Comparison of ENCODE assay signal across 11 cellular contexts in genomic region chr1:204108312-204109141, GRCh38. TPM values are rescaled to one million over a fixed set of nuclear protein-coding genes. Genes with fewer than 3 reads are reported as not detected.
A peak's percentile ranks its signal among the peaks of the same experiment; 100 is the strongest.
DNase-seq lines count a peak whose midpoint lies in the region; ATAC-seq and TF ChIP-seq lines count a peak whose summit lies in the region.
"Had no signal": no experiment of that assay in that cellular context is flagged by ENCODE, and none has a peak within 500 bp of the region (broad histone marks: within the 10 kb centered on the region; RNA-seq: fewer than 3 reads in every experiment).

No MANE protein-coding gene starts in this region.

- H3K27me3 Mint-ChIP-seq in stimulated activated naive CD8-positive, alpha-beta T cell treated with anti-CD3 and anti-CD28 coated beads, Interleukin-15, amount 100 ng/mL, for 72 hours = no peaks in the 10 kb centered on the region
- H3K27me3 Mint-ChIP-seq: CD4-positive, alpha-beta memory T cell had no signal

- H3K27ac ChIP-seq in HUES64 (ENCODE audit: low read depth, low read length) (peak overlapping the region; percentile 90), right cardiac atrium (ENCODE audit: low read length) (peak overlapping the region; percentile 66), parathyroid adenoma (peak overlapping the region; percentile 73)

- H3K36me3 ChIP-seq in HUES64 (ENCODE audit: insufficient read depth, low read length) (no peaks in the 10 kb centered on the region), parathyroid adenoma (ENCODE audit: control insufficient read depth, insufficient read depth, low read length) (no peaks in the 10 kb centered on the region)

- no peak overlapping the region for H3K4me2 ChIP-seq in parathyroid adenoma (ENCODE audit: low read length)

- no peaks in the 10 kb centered on the region for H3K27me3 ChIP-seq in HUES64 (ENCODE audit: insufficient read depth, low read length)
- no peaks in the 10 kb centered on the region for H3K27me3 ChIP-seq in right cardiac atrium (ENCODE audit: control insufficient read depth, insufficient read depth)
- H3K27me3 ChIP-seq in parathyroid adenoma (ENCODE audit: control insufficient read depth, insufficient read depth, low read length) = no peaks in the 10 kb centered on the region

- H2AFZ ChIP-seq in parathyroid adenoma = no peak overlapping the region

- H3K9me3 ChIP-seq in HUES64 (ENCODE audit: insufficient read depth, low read depth, low read length) (no peaks in the 10 kb centered on the region), right cardiac atrium (ENCODE audit: control insufficient read depth, low read length) (no peaks in the 10 kb centered on the region), parathyroid adenoma (ENCODE audit: control insufficient read depth, low read length) (no peaks in the 10 kb centered on the region)

- H3K4me1 ChIP-seq in HUES64 (ENCODE audit: insufficient read depth, low read length) (peaks cover 57% of the 10 kb centered on the region), right cardiac atrium (ENCODE audit: control insufficient read depth, insufficient read depth, low read length) (peaks cover 15% of the 10 kb centered on the region), parathyroid adenoma (peaks cover 32% of the 10 kb centered on the region)

- H3K9me3 Mint-ChIP-seq in stimulated activated naive CD8-positive, alpha-beta T cell treated with anti-CD3 and anti-CD28 coated beads, Interleukin-15, amount 100 ng/mL, for 72 hours = no peaks in the 10 kb centered on the region
- H3K9me3 Mint-ChIP-seq: CD4-positive, alpha-beta memory T cell had no signal

- H3K27ac Mint-ChIP-seq in stimulated activated naive CD8-positive, alpha-beta T cell treated with anti-CD3 and anti-CD28 coated beads, Interleukin-15, amount 100 ng/mL, for 72 hours = no peak overlapping the region

- intact Hi-C loops in right cardiac atrium (cut with DNase I) = no loop called here

- peaks cover 18% of the 10 kb centered on the region for H3K4me1 Mint-ChIP-seq in stimulated activated naive CD8-positive, alpha-beta T cell treated with anti-CD3 and anti-CD28 coated beads, Interleukin-15, amount 100 ng/mL, for 72 hours

- H3K9ac ChIP-seq in HUES64 (ENCODE audit: low read depth, low read length) = peak overlapping the region; percentile 46
- H3K9ac ChIP-seq in parathyroid adenoma = no peak overlapping the region

- H3K79me2 ChIP-seq in parathyroid adenoma = peaks cover 24% of the 10 kb centered on the region

- no peak for TF ChIP-seq CTCF in parathyroid adenoma (IDR thresholded peaks at IDR 0.05)

- ATAC-seq in right cardiac atrium (peak; percentile 30 to 81), GM19455 (IDR thresholded peaks at IDR 0.05; ENCODE audit: unreplicated experiment) (no peak)
- no peak for ATAC-seq in stimulated activated naive CD8-positive, alpha-beta T cell treated with anti-CD3 and anti-CD28 coated beads, Interleukin-15, amount 100 ng/mL, for 72 hours

- H3K4me3 Mint-ChIP-seq in stimulated activated naive CD8-positive, alpha-beta T cell treated with anti-CD3 and anti-CD28 coated beads, Interleukin-15, amount 100 ng/mL, for 72 hours = no peak overlapping the region

- 10% methylated on average over 19 of the region's 21 CpGs for WGBS in HUES64
- WGBS in right cardiac atrium = 46% methylated on average over 21 of the region's 21 CpGs

- DNase-seq in NCI-H510A treated with DMSO at 0.1 percent for 48 hours (lab: John Stamatoyannopoulos, UW) (peak; percentile 31), right cardiac atrium (peak in 1 of 3 donors; percentile 66), SIG-M5 treated with dmso at 0.1 percent for 504 hours (lab: John Stamatoyannopoulos, UW; ENCODE audit: unreplicated experiment) (no peak), KG1 (lab: John Stamatoyannopoulos, UW) (no peak)
- no peak for DNase-seq in stimulated activated naive CD8-positive, alpha-beta T cell treated with anti-CD3 and anti-CD28 coated beads, Interleukin-15, amount 100 ng/mL, for 72 hours
- DNase-seq: CD4-positive, alpha-beta memory T cell; IMR-90 had no signal

- peak overlapping the region; percentile 30 for H3K4me3 ChIP-seq in HUES64 (ENCODE audit: low read length)
- no peak overlapping the region for H3K4me3 ChIP-seq in right cardiac atrium (ENCODE audit: low read length)
- no peak overlapping the region for H3K4me3 ChIP-seq in parathyroid adenoma (ENCODE audit: low read depth, low read length)
- H3K4me3 ChIP-seq: skin epidermis had no signal

RNA-seq across cellular contexts. Expression of gene SOX13, which starts 35.6 kb away (rescaled TPM):
- polyA plus RNA-seq in HUES64 (2013, experiment 1 of 2) = 65.5 TPM
- polyA plus RNA-seq in HUES64 (2013, experiment 2 of 2) = 75.1 TPM
- 10 to 100 TPM; 11.4 to 17.9 (median 12.6) TPM for total RNA-seq in right cardiac atrium
- polyA plus RNA-seq in right cardiac atrium = 9.4 TPM

RNA-seq across cellular contexts. Expression of gene ETNK2, which starts 43.3 kb away (rescaled TPM):
- polyA plus RNA-seq in HUES64 (2013, experiment 1 of 2) = 12.5 TPM
- 15.5 TPM for polyA plus RNA-seq in HUES64 (2013, experiment 2 of 2)
- total RNA-seq in right cardiac atrium = 1 to 10 TPM; 4.5 to 7.2 (median 5.4) TPM
- polyA plus RNA-seq in right cardiac atrium = 5.2 TPM

RNA-seq across cellular contexts. Expression of gene REN, which starts 57.6 kb away (rescaled TPM):
- polyA plus RNA-seq in HUES64 (2013, experiment 1 of 2) = not detected
- polyA plus RNA-seq in HUES64 (2013, experiment 2 of 2) = not detected
- 1 to 10 TPM in 1 of 4 donors, under 1 TPM in 2, not detected in 1; 0.51 to 2.9 (median 0.89) TPM for total RNA-seq in right cardiac atrium
- polyA plus RNA-seq in right cardiac atrium = 1.0 TPM
- total RNA-seq: CD4-positive, alpha-beta memory T cell had no signal
- polyA plus RNA-seq: CD4-positive, alpha-beta memory T cell had no signal

Comparison
In these comparisons a context has a peak if more than half of its experiments do, and no peak if none do; other contexts are left out.
1. ATAC-seq: peak in right cardiac atrium (2 of 2); none in GM19455 (single experiment) and stimulated activated naive CD8-positive, alpha-beta T cell treated with anti-CD3 and anti-CD28 coated beads, Interleukin-15, amount 100 ng/mL, for 72 hours (single experiment).
2. Peak in every context shown above with its lines, with median percentiles within 50 percentile points of each other: H3K27ac ChIP-seq.